Comparison of ENCODE assay signal across 8 cellular contexts in genomic region chr5:119452373-119453044, GRCh38. TPM values are rescaled to one million over a fixed set of nuclear protein-coding genes. Genes with fewer than 3 reads are reported as not detected.
DNase-seq lines count a peak whose midpoint lies in the region; ATAC-seq and TF ChIP-seq lines count a peak whose summit lies in the region.

HSD17B4 (plus strand) TSS chr5:119452497; CDS start chr5:119452576, 79 bp downstream.

- H3K79me2 ChIP-seq in PC-9 (ENCODE audit: low read depth): peaks cover 12% of the 10 kb centered on the region; the same call in 1 of the 2 replicates

- H3K4me1 ChIP-seq in PC-9 (replicated peaks; ENCODE audit: insufficient read depth) (peaks cover 9% of the 10 kb centered on the region), esophagus (ENCODE audit: control insufficient read depth in 2 of 2, insufficient read depth in 2 of 2, low read length in 1 of 2) (no peaks in the 10 kb centered on the region), mucosa of stomach (ENCODE audit: control insufficient read depth, insufficient read depth, low read length) (no peaks in the 10 kb centered on the region)

- H3F3A ChIP-seq in PC-9 (ENCODE audit: insufficient read depth, low read depth): no peaks in the 10 kb centered on the region

- peak within 1 kb of the TSS; percentile 96 for H2AFZ ChIP-seq in PC-9

- H3K27me3 Mint-ChIP-seq in IgD-negative memory B cell: no peaks in the 10 kb centered on the region

- H3K4me1 Mint-ChIP-seq in IgD-negative memory B cell: peaks cover 24 to 42% (median 34%) of the 10 kb centered on the region in 3 donors

- H3K4me3 Mint-ChIP-seq in IgD-negative memory B cell: peak within 1 kb of the TSS; percentile 89 to 98 (median 97)

- H3K9me3 Mint-ChIP-seq in IgD-negative memory B cell: no peaks in the 10 kb centered on the region

- H3K9me2 ChIP-seq in PC-9 (ENCODE audit: insufficient read depth): no peaks in the 10 kb centered on the region

- peak within 1 kb of the TSS; percentile 75 for H3K9ac ChIP-seq in mucosa of stomach (ENCODE audit: low read length)

- peak within 1 kb of the TSS; percentile 89 for H3K4me2 ChIP-seq in PC-9

- H3K36me3 ChIP-seq in PC-9 (ENCODE audit: low read depth) (no peaks in the 10 kb centered on the region), esophagus (ENCODE audit: control insufficient read depth in 2 of 2, insufficient read depth in 2 of 2, low read length in 1 of 2) (no peaks in the 10 kb centered on the region), mucosa of stomach (ENCODE audit: control insufficient read depth, insufficient read depth, low read length) (no peaks in the 10 kb centered on the region)

- no peaks in the 10 kb centered on the region for H3K9me3 ChIP-seq in PC-9 (ENCODE audit: insufficient read depth, low read depth)
- H3K9me3 ChIP-seq in esophagus (ENCODE audit: control insufficient read depth in 2 of 2, insufficient read depth in 1 of 2, low read depth in 1 of 2, low read length in 1 of 2): no peaks in the 10 kb centered on the region
- no peaks in the 10 kb centered on the region for H3K9me3 ChIP-seq in mucosa of stomach (ENCODE audit: control insufficient read depth, low read length)

- peaks cover 3% of the 10 kb centered on the region for H3K36me3 Mint-ChIP-seq in IgD-negative memory B cell

- H4K20me1 ChIP-seq in PC-9 (ENCODE audit: insufficient read depth): no peaks in the 10 kb centered on the region

- WGBS in esophagus, 2 donors: 0 to 1% methylated on average over 43 of the region's 43 CpGs

- peak; percentile 95 for ATAC-seq in GM21529 (IDR thresholded peaks at IDR 0.05; ENCODE audit: unreplicated experiment)

- CTCF ChIA-PET in PC-9 (lab: Charles Lee): no interaction called here

- intact Hi-C loops in PC-9 (cut with micrococcal nuclease; ENCODE audit: unreplicated experiment): loop anchor here (2.0 to 5.0 kb wide), 2 partner anchors 34 to 465 kb away; partner anchors contain the start of gene DTWD2

- H3K27me3 ChIP-seq in PC-9 (ENCODE audit: insufficient read depth, low read depth) (no peaks in the 10 kb centered on the region), esophagus (ENCODE audit: control insufficient read depth in 1 of 2, insufficient read depth in 2 of 2, low read length in 2 of 2) (no peaks in the 10 kb centered on the region), mucosa of stomach (ENCODE audit: control insufficient read depth, insufficient read depth, low read length) (no peaks in the 10 kb centered on the region)

- H3K27ac Mint-ChIP-seq in IgD-negative memory B cell: peak within 1 kb of the TSS; percentile 91 to 97 (median 96)

- no TSS peak for BruUV-seq in PC-9 (replicated peaks; lab: Mats Ljungman, UMichigan)

- DNase-seq in DMS114 treated with DMSO at 0.1 percent for 48 hours (lab: John Stamatoyannopoulos, UW; ENCODE audit: unreplicated experiment) (peak; percentile 93), PC-9 (peak; percentile 76 to 82)
- peak; percentile 79 for DNase-seq in activated T-cell treated with anti-CD3 and anti-CD28 coated beads, Interleukin-2, amount 50 U/mL, for 1 hour
- DNase-seq in stimulated activated CD8-positive, alpha-beta memory T cell treated with anti-CD3 and anti-CD28 coated beads, Interleukin-7, amount 100 ng/mL, for 1 hour (ENCODE audit: low read depth in 2 of 2): peak; percentile 37 to 47

- H3K27ac ChIP-seq in PC-9 (peak within 1 kb of the TSS; percentile 78), esophagus (ENCODE audit: low read depth in 2 of 2, low read length in 1 of 2) (peak within 1 kb of the TSS; percentile 89 to 94)

- POLR2A ChIA-PET in PC-9 (lab: Charles Lee; ENCODE audit: unreplicated experiment): interaction anchor here (0.6 to 0.8 kb wide), 2 partner anchors 175 to 1076 kb away, joined by 6 to 9 read pairs; no protein-coding TSS in a partner anchor

- H3K4me3 ChIP-seq in PC-9 (peak within 1 kb of the TSS; percentile 79), esophagus (ENCODE audit: low read depth in 1 of 2, low read length in 2 of 2) (peak within 1 kb of the TSS; percentile 74 to 86), mucosa of stomach (ENCODE audit: low read length) (peak within 1 kb of the TSS; percentile 58)

- no peak for TF ChIP-seq CTCF in PC-9 (conservative IDR thresholded peaks at IDR 0.05)

RNA-seq across cellular contexts. Expression of gene HSD17B4, which starts in this region (rescaled TPM):
- polyA plus RNA-seq in IgD-negative memory B cell: 117 TPM
- total RNA-seq in PC-9 (2021): 148 and 226 TPM in 2 replicates
- polyA plus RNA-seq in esophagus: 100 to 1,000 TPM; 136 to 190 TPM

Comparison
In these comparisons a context has a peak if more than half of its experiments do, and no peak if none do; other contexts are left out.
1. Peak in every context shown above with its lines: DNase-seq, ATAC-seq, H3K4me3 ChIP-seq and H3K27ac ChIP-seq.
2. DNase-seq: peak in every context shown above with its lines; median percentile 93 in DMS114 treated with DMSO at 0.1 percent for 48 hours; 79 in PC-9; 79 in activated T-cell treated with anti-CD3 and anti-CD28 coated beads, Interleukin-2, amount 50 U/mL, for 1 hour; 42 in stimulated activated CD8-positive, alpha-beta memory T cell treated with anti-CD3 and anti-CD28 coated beads, Interleukin-7, amount 100 ng/mL, for 1 hour.